In the genomic region with DNA sequence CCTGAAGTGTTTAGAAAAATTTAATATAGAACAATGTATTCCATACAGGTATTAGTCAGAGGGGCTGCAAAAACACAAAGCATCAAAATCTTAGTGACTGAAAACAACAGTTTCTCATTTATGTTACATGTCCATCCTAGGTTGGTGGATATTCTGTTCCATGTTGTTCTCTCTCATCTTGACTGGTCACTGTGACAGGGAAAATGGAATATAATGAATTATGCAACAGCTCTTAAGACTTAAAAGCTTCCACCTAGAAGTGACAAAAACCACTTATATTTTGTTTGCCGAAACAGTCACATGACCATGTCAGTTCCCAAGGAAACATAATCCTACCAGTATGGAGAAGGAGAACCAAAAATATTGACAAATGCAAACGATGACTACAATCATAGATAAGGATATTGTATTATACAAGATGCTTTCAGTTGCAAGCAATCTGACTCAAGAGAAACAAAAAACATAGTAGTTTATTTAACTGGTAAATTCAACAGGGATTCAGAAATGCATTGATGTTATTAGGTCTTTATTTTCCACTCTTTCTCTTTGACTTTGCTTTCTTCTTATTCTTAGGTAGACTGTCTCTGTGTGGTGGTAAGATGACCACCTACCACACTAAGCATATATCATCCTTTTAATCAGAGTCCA, we compare ENCODE assay signal across 1 cellular context.
TF ChIP-seq lines count a peak whose summit lies in the region.

No MANE protein-coding gene starts in this region.

TF ChIP-seq in A549, 52 proteins besides CTCF, POLR2A, EP300 and RAD21 (continued from another document):
- TF ChIP-seq, protein P1, sequence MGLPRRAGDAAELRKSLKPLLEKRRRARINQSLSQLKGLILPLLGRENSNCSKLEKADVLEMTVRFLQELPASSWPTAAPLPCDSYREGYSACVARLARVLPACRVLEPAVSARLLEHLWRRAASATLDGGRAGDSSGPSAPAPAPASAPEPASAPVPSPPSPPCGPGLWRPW (IDR thresholded peaks at IDR 0.05), result no peak
- TF ChIP-seq KDM5A (IDR thresholded peaks at IDR 0.05) (no peak), ZFP36 (IDR thresholded peaks at IDR 0.05; ENCODE audit: borderline replicate concordance, partially characterized antibody) (no peak)
